1 cellular context compared by ENCODE assay signal in genomic region chr7:131543298-131543697, GRCh38.
TF ChIP-seq lines count a peak whose summit lies in the region.

No MANE protein-coding gene starts in this region.

TF ChIP-seq in K562, 482 proteins besides CTCF, POLR2A, EP300 and RAD21:
- TF ChIP-seq ZNF165 (CRISPR knock-in tag; IDR thresholded peaks at IDR 0.05; ENCODE audit: borderline replicate concordance) (no peak), USF2 (CRISPR knock-in tag; IDR thresholded peaks at IDR 0.05) (0 out of 2 replicates have a peak, but pooled peaks have one; percentile 1), TFE3 (CRISPR knock-in tag; IDR thresholded peaks at IDR 0.05) (peak; percentile 78)
